ENCODE assay signal across 9 cellular contexts in the genomic region with DNA sequence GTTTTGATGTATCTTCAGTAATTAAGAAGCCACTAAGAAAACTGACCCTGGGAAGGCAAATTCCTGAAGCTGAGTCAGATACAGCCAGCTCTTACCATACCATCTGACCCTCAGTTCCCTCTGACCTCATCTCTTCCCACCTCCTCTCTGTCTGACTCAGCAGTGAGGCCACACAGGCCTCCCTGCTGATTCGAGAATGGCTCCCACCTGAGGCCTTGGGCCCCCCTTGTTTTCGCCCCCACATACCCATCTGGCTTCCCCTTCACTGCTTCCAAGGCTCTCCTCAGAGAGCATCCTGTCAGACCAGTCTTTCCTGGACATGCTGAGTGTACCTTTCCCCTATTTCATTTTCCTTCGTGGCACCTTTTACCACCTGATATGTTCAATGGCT.
DNase-seq lines count a peak whose midpoint lies in the region; ATAC-seq and TF ChIP-seq lines count a peak whose summit lies in the region.
"Had no signal": no experiment of that assay in that cellular context is flagged by ENCODE, and none has a peak within 500 bp of the region (broad histone marks: within the 10 kb centered on the region; RNA-seq: fewer than 3 reads in every experiment).

No MANE protein-coding gene starts in this region.

- peaks cover 20% of the 10 kb centered on the region; the same call in 1 of the 2 replicates for H3K4me1 ChIP-seq in ES-I3 (ENCODE audit: insufficient read depth, low read length)
- peaks cover 18 to 37% (median 21%) of the 10 kb centered on the region in 4 donors for H3K4me1 ChIP-seq in upper lobe of left lung

- H3K4me3 ChIP-seq in astrocyte of the cerebellum (ENCODE audit: low read depth, low read length) (no peak overlapping the region), upper lobe of left lung (no peak overlapping the region)

- ATAC-seq in GM21423 (IDR thresholded peaks at IDR 0.05; ENCODE audit: unreplicated experiment) (peak; percentile 81), upper lobe of left lung (ENCODE audit: low FRiP score in 2 of 2) (peak; percentile 81 to 93)

- WGBS in upper lobe of left lung, 2 donors, result 39 to 54% methylated on average over 3 of the region's 3 CpGs

- DNase-seq in HK-2 (ENCODE audit: unreplicated experiment) (peak; percentile 87), astrocyte of the cerebellum (ENCODE audit: low read depth) (peak; percentile 96), left kidney (ENCODE audit: low read depth, low spot score) (peak; percentile 68), upper lobe of left lung (peak in 1 of 2 donors; percentile 66), Ammon's horn (ENCODE audit: low spot score) (no peak), COLO668 (lab: John Stamatoyannopoulos, UW; ENCODE audit: unreplicated experiment) (no peak)
- DNase-seq: activated B cell treated with CpG ODN at 0.5 μM for 24 hours had no signal

- H3K27me3 ChIP-seq in upper lobe of left lung, result no peaks in the 10 kb centered on the region

- H3K36me3 ChIP-seq in ES-I3 (ENCODE audit: insufficient read depth, low read length) (no peaks in the 10 kb centered on the region), upper lobe of left lung (no peaks in the 10 kb centered on the region)

- in situ Hi-C loops in astrocyte of the cerebellum (cut with HindIII; ENCODE audit: low sequenced_read_pairs), result no loop called here

- TF ChIP-seq POLR2A in upper lobe of left lung (IDR thresholded peaks at IDR 0.05), result no peak

- no peak for TF ChIP-seq CTCF in astrocyte of the cerebellum (IDR thresholded peaks at IDR 0.05; ENCODE audit: low read depth, low read length, missing control alignments)
- no peak for TF ChIP-seq CTCF in upper lobe of left lung (IDR thresholded peaks at IDR 0.05)

- no peak for TF ChIP-seq EP300 in upper lobe of left lung (IDR thresholded peaks at IDR 0.05)

- peak overlapping the region; percentile 24; the same call in 1 of the 2 replicates for H3K9ac ChIP-seq in ES-I3 (ENCODE audit: low read depth, low read length)

- H3K27ac ChIP-seq in upper lobe of left lung, result peak overlapping the region; percentile 74 to 88 (median 84)

- H3K9me3 ChIP-seq in ES-I3 (ENCODE audit: control insufficient read depth, insufficient read depth, low read length), result peaks cover 2% of the 10 kb centered on the region; the same call in 1 of the 2 replicates
- H3K9me3 ChIP-seq in upper lobe of left lung, result no peaks in the 10 kb centered on the region

Comparison
In these comparisons a context has a peak if more than half of its experiments do, and no peak if none do; other contexts are left out.
1. DNase-seq: peak in HK-2 (single experiment), astrocyte of the cerebellum (single experiment) and left kidney (single experiment); none in Ammon's horn (single experiment) and COLO668 (single experiment).